Comparison of ENCODE assay signal across 7 cellular contexts in the genomic region with DNA sequence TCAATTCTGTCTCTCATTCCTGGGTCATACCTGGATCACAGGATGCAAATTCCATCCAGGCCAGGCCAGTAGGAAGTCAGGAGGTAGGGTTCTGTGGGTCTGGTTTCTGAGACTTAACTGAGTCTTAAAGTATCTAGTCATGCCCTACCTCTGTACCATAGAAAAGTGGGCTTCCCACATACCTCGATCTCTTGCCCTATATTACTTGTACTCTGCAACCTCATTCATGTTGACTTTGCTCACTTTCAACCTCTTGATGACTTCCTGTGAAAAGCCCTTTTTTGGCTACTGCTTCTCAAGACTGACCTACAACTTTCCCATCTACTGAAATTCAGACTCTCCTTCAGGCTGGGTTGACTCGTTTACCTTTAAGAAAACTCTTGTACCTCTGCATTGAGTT.
"Had no signal": no experiment of that assay in that cellular context is flagged by ENCODE, and none has a peak within 500 bp of the region (broad histone marks: within the 10 kb centered on the region; RNA-seq: fewer than 3 reads in every experiment).

No MANE protein-coding gene starts in this region.

- H3K4me3 Mint-ChIP-seq: GM23338, H9 had no signal

- H3K27ac Mint-ChIP-seq: GM23338, H9 had no signal

- FAIRE-seq: H1, H54, HTR-8/SVneo had no signal

- H2AFZ ChIP-seq: GM23338 had no signal

- DNase-seq: H9, HCEC 1CT, IMR-90 had no signal

- H3K9me3 Mint-ChIP-seq: GM23338, H9 had no signal

- ATAC-seq: GM23338 had no signal

- H3K4me2 ChIP-seq: GM23338 had no signal

- H3K4me3 ChIP-seq: GM23338 had no signal
